ENCODE assay signal across 8 cellular contexts in genomic region chr1:154557939-154558609, GRCh38. TPM values are rescaled to one million over a fixed set of nuclear protein-coding genes. Genes with fewer than 3 reads are reported as not detected.
DNase-seq lines count a peak whose midpoint lies in the region; ATAC-seq, FAIRE-seq and TF ChIP-seq lines count a peak whose summit lies in the region.

No MANE protein-coding gene starts in this region.

- H3K4me2 ChIP-seq in MM.1S (ENCODE audit: low read depth, low read length), result peak overlapping the region; percentile 96

- H3F3A ChIP-seq in MM.1S (ENCODE audit: insufficient read depth, low read length), result peaks cover 16% of the 10 kb centered on the region

- no peak for TF ChIP-seq CTCF in BE2C (IDR thresholded peaks at IDR 0.05; ENCODE audit: low read depth, low read length)
- TF ChIP-seq CTCF in MM.1S (IDR thresholded peaks at IDR 0.05; ENCODE audit: low read length), result no peak
- no peak for TF ChIP-seq CTCF in pancreas (IDR thresholded peaks at IDR 0.05)

- 1 to 2% methylated on average over 27 to 50 of the region's 50 CpGs for WGBS in pancreas, 2 donors

- H3K9ac ChIP-seq in MM.1S (ENCODE audit: low read length), result peak overlapping the region; percentile 87

- peak; percentile 18 for ATAC-seq in GM21515 (IDR thresholded peaks at IDR 0.05; ENCODE audit: unreplicated experiment)
- no peak for ATAC-seq in pancreas

- H2AFZ ChIP-seq in MM.1S (ENCODE audit: low read length), result peak overlapping the region; percentile 46

- H3K9me2 ChIP-seq in MM.1S (replicated peaks; ENCODE audit: insufficient read depth, low read length), result no peaks in the 10 kb centered on the region

- H3K4me3 ChIP-seq in BE2C (ENCODE audit: low read depth, low read length) (peak overlapping the region; percentile 87), MM.1S (ENCODE audit: low read length) (peak overlapping the region; percentile 88), pancreas (peak overlapping the region; percentile 88 to 91 (median 89))

- H3K36me3 ChIP-seq in BE2C, result peaks cover 26% of the 10 kb centered on the region
- peaks cover 21% of the 10 kb centered on the region for H3K36me3 ChIP-seq in MM.1S (replicated peaks; ENCODE audit: insufficient read depth, low read length)
- H3K36me3 ChIP-seq in pancreas, result peaks cover 11 to 27% (median 13%) of the 10 kb centered on the region in 3 donors

- intact Hi-C loops in pancreas (cut with DNase I), result loop anchor here in 1 of 3 donors (10.0 kb wide), 1 partner anchor 327 kb away; no protein-coding TSS in a partner anchor

- H3K4me1 ChIP-seq in BE2C (peaks cover 2% of the 10 kb centered on the region; the same call in 1 of the 2 replicates), MM.1S (ENCODE audit: low read length) (peaks cover 16% of the 10 kb centered on the region), pancreas (peaks cover 8 to 12% (median 12%) of the 10 kb centered on the region in 3 donors)

- H3K27ac ChIP-seq in MM.1S (ENCODE audit: low read length) (no peak overlapping the region; the same call in 1 of the 2 replicates), pancreas (peak overlapping the region in 3 of 4 donors; percentile 66 to 92 (median 74))

- H3K79me2 ChIP-seq in MM.1S (ENCODE audit: low read length), result peaks cover 43% of the 10 kb centered on the region

- 0 out of 2 replicates have a peak, but pooled peaks cover 10% of the 10 kb centered on the region for H4K20me1 ChIP-seq in MM.1S (ENCODE audit: insufficient read depth, low read length)

- H3K9me3 ChIP-seq in BE2C, result no peaks in the 10 kb centered on the region
- no peaks in the 10 kb centered on the region for H3K9me3 ChIP-seq in MM.1S (replicated peaks; ENCODE audit: insufficient read depth, low read length)
- H3K9me3 ChIP-seq in pancreas, result no peaks in the 10 kb centered on the region

- H3K27me3 ChIP-seq in BE2C (no peaks in the 10 kb centered on the region), MM.1S (replicated peaks; ENCODE audit: insufficient read depth, low read length) (no peaks in the 10 kb centered on the region), pancreas (no peaks in the 10 kb centered on the region)

- DNase-seq in BE2C (peak; percentile 43), MM.1S (peak; percentile 58), activated gamma-delta T cell (lab: John Stamatoyannopoulos, UW) (peak; percentile 46), glomerular visceral epithelial cell (ENCODE audit: extremely low spot score) (peak; percentile 38), pancreas (peak; percentile 50 to 87 (median 70)), GM12892 (ENCODE audit: insufficient read length) (no peak), HTR-8/SVneo (ENCODE audit: insufficient read length, low spot score) (no peak)

- TF ChIP-seq POLR2A in GM12892 (IDR thresholded peaks at IDR 0.05; ENCODE audit: low read depth, low read length), result no peak

- FAIRE-seq in pancreas (lab: Jason Lieb, UNC) (no peak), GM12892 (lab: Jason Lieb, UNC) (no peak), HTR-8/SVneo (lab: Jason Lieb, UNC) (no peak)

RNA-seq across cellular contexts. Expression of gene UBE2Q1, which starts 0.4 kb away (rescaled TPM):
- polyA plus RNA-seq in BE2C (2012; ENCODE audit: insufficient read depth, insufficient read length, low read depth), result 265 TPM
- 10 to 100 TPM; 32.9 to 52.2 (median 38.9) TPM for total RNA-seq in pancreas
- 10 to 100 TPM; 22.3 to 39.6 TPM for polyA plus RNA-seq in pancreas
- polyA plus RNA-seq in GM12892 (2012; ENCODE audit: missing spikeins), result 48.5 TPM

RNA-seq across cellular contexts. Expression of gene CHRNB2, which starts 9.5 kb away (rescaled TPM):
- 62.7 TPM for polyA plus RNA-seq in BE2C (2012; ENCODE audit: insufficient read depth, insufficient read length, low read depth)
- under 1 TPM; 0.32 to 0.90 (median 0.49) TPM for total RNA-seq in pancreas
- polyA plus RNA-seq in pancreas, result 1 to 10 TPM; 1.4 to 3.1 TPM
- 0.76 TPM for polyA plus RNA-seq in GM12892 (2012; ENCODE audit: missing spikeins)

RNA-seq across cellular contexts. Expression of gene ADAR, which starts 49.9 kb away (rescaled TPM):
- 147 TPM for polyA plus RNA-seq in BE2C (2012; ENCODE audit: insufficient read depth, insufficient read length, low read depth)
- total RNA-seq in pancreas, result 10 to 100 TPM; 41.4 to 94.2 (median 49.7) TPM
- 10 to 100 TPM; 19.4 to 31.2 TPM for polyA plus RNA-seq in pancreas
- polyA plus RNA-seq in GM12892 (2012; ENCODE audit: missing spikeins), result 116 TPM

RNA-seq across cellular contexts. Expression of gene SHE, which starts 55.9 kb away (rescaled TPM):
- not detected for polyA plus RNA-seq in BE2C (2012; ENCODE audit: insufficient read depth, insufficient read length, low read depth)
- total RNA-seq in pancreas, result 1 to 10 TPM; 1.0 to 2.7 (median 1.8) TPM
- polyA plus RNA-seq in pancreas, result 1 to 10 TPM; 3.0 to 7.3 TPM
- polyA plus RNA-seq in GM12892 (2012; ENCODE audit: missing spikeins), result 0.21 TPM

RNA-seq across cellular contexts. Expression of gene TDRD10, which starts 56.1 kb away (rescaled TPM):
- not detected for polyA plus RNA-seq in BE2C (2012; ENCODE audit: insufficient read depth, insufficient read length, low read depth)
- total RNA-seq in pancreas, result under 1 TPM; 0.13 to 0.84 (median 0.35) TPM
- polyA plus RNA-seq in pancreas, result 1 to 10 TPM; 2.9 to 4.7 TPM
- polyA plus RNA-seq in GM12892 (2012; ENCODE audit: missing spikeins), result 0.19 TPM

Comparison
In these comparisons a context has a peak if more than half of its experiments do, and no peak if none do; other contexts are left out.
1. DNase-seq: peak in BE2C (single experiment), MM.1S (single experiment), activated gamma-delta T cell (single experiment), glomerular visceral epithelial cell (single experiment) and pancreas (6 of 6); none in GM12892 (single experiment) and HTR-8/SVneo (single experiment).
2. Peak in every context shown above with its lines, with median percentiles within 50 percentile points of each other: H3K4me3 ChIP-seq.